Comparison of ENCODE assay signal across 8 cellular contexts in genomic region chr11:3037041-3037944, GRCh38. TPM values are rescaled to one million over a fixed set of nuclear protein-coding genes. Genes with fewer than 3 reads are reported as not detected.
DNase-seq lines count a peak whose midpoint lies in the region; ATAC-seq and TF ChIP-seq lines count a peak whose summit lies in the region.

No MANE protein-coding gene starts in this region.

- DNase-seq in C1 segment of cervical spinal cord (lab: John Stamatoyannopoulos, UW) (peak in 11 of 14 donors; percentile 27 to 78 (median 67)), HFFc6 (peak; percentile 47), NOMO-1 treated with DMSO at 0.1 percent for 48 hours (lab: John Stamatoyannopoulos, UW; ENCODE audit: unreplicated experiment) (peak; percentile 68), fibroblast of villous mesenchyme (ENCODE audit: low read depth) (peak; percentile 78), neural crest cell (ENCODE audit: low read depth, low spot score) (peak; percentile 80), uterus (peak; percentile 74 to 75)
- DNase-seq in activated effector memory CD4-positive, alpha-beta T cell treated with anti-CD3 and anti-CD28 coated beads, Interleukin-2, amount 50 U/mL, for 16 hours = peak; percentile 80

- no peaks in the 10 kb centered on the region for H3K27me3 ChIP-seq in uterus

- H3K9me3 ChIP-seq in uterus = no peaks in the 10 kb centered on the region

- intact Hi-C loops in uterus (cut with DNase I; ENCODE audit: low total_unique reads) = no loop called here

- H3K4me3 Mint-ChIP-seq in HFFc6 (no peak overlapping the region), neural crest cell (no peak overlapping the region)

- ATAC-seq in HG02763 (IDR thresholded peaks at IDR 0.05; ENCODE audit: unreplicated experiment) = no peak

- no peak overlapping the region for H3K4me3 ChIP-seq in fibroblast of villous mesenchyme (ENCODE audit: low read depth, low read length)
- H3K4me3 ChIP-seq in uterus = no peak overlapping the region

- peaks cover 3% of the 10 kb centered on the region for H3K27me3 Mint-ChIP-seq in HFFc6 (ENCODE audit: insufficient read depth)
- H3K27me3 Mint-ChIP-seq in neural crest cell (ENCODE audit: low read depth) = no peaks in the 10 kb centered on the region

- no peaks in the 10 kb centered on the region for H3K9me3 Mint-ChIP-seq in HFFc6
- H3K9me3 Mint-ChIP-seq in neural crest cell = no peaks in the 10 kb centered on the region

- no peaks in the 10 kb centered on the region for H3K36me3 ChIP-seq in uterus

- TF ChIP-seq CTCF in HFFc6 (IDR thresholded peaks at IDR 0.05) (peak; percentile 94), fibroblast of villous mesenchyme (IDR thresholded peaks at IDR 0.05; ENCODE audit: insufficient read depth, low read depth, low read length) (peak; percentile 84), neural crest cell (conservative IDR thresholded peaks at IDR 0.05) (peak; percentile 86), uterus (IDR thresholded peaks at IDR 0.05) (peak; percentile 71 to 84 (median 80))

- H3K36me3 Mint-ChIP-seq in HFFc6 (ENCODE audit: low read depth) (peaks cover 38% of the 10 kb centered on the region), neural crest cell (ENCODE audit: low read depth) (peaks cover 10% of the 10 kb centered on the region)

- TF ChIP-seq POLR2A in uterus (IDR thresholded peaks at IDR 0.05) = no peak

- no peaks in the 10 kb centered on the region for H3K4me1 ChIP-seq in uterus

- peak overlapping the region; percentile 53; the same call in 1 of the 2 replicates for H3K27ac Mint-ChIP-seq in HFFc6
- H3K27ac Mint-ChIP-seq in neural crest cell (ENCODE audit: unreplicated experiment) = no peak overlapping the region

- H3K4me1 Mint-ChIP-seq in HFFc6 (ENCODE audit: low read depth) (peaks cover 12% of the 10 kb centered on the region; the same call in 1 of the 2 replicates), neural crest cell (peaks cover 4% of the 10 kb centered on the region)

- H3K27ac ChIP-seq in uterus = no peak overlapping the region

RNA-seq across cellular contexts. Expression of gene CARS1, which starts 19.9 kb away (rescaled TPM):
- total RNA-seq in HFFc6 (2021; fragmentation: NEBNext Ultra II Directional; extraction: Animal tissue kit (Norgen Biotek cat#: 25700)) = 10 to 100 TPM; 51.2 to 64.3 (median 56.1) TPM
- total RNA-seq in fibroblast of villous mesenchyme (68.2 and 87.6 TPM in 2 replicates), neural crest cell (59.2 and 61.8 TPM in 2 replicates), uterus (10 to 100 TPM; 13.2 to 39.5 (median 27.4) TPM)

RNA-seq across cellular contexts. Expression of gene NAP1L4, which starts 45.2 kb away (rescaled TPM):
- 100 to 1,000 TPM; 109 to 140 (median 131) TPM for total RNA-seq in HFFc6 (2021; fragmentation: NEBNext Ultra II Directional; extraction: Animal tissue kit (Norgen Biotek cat#: 25700))
- total RNA-seq in fibroblast of villous mesenchyme (87.6 and 121 TPM in 2 replicates), neural crest cell (219 and 224 TPM in 2 replicates), uterus (100 to 1,000 TPM in 3 of 4 donors, 10 to 100 TPM in 1; 96.1 to 183 (median 129) TPM)
